Comparison of ENCODE assay signal across 2 cellular contexts in the genomic region with DNA sequence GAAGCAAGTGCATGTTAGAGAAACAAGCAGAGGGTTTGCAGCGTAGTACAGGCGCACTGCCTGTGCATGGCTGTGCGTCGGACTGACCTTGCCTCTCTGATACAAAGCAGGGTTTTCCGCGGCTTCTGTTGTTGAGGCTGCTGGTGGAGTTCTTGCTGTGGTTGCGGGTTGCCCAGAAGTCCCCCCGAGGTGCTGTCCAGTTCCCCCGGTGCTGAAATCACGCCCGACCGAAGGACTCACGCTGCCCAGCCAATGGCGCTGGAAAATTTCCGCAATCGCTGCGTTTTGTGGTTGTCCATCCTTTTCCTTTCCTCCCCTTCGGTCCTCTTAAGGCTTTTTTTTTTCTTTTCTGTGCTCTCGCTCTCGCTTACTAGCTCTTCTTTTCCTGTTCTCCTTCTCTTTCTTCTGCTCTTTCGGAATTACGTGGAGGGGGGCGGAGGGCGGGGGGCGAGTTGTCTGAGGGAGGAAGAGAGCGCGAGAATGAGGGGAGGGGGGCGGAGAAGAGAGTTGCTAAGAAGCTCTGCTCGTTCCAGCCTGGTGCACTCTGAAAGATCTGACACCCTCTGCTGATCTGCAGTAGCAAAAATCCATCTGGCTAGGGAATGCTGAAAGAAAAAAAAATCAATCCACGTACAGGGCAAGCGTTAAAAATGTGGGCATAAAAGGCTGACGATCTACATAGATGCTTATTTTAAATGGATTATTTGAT.
TF ChIP-seq lines count a peak whose summit lies in the region.

A gene with protein sequence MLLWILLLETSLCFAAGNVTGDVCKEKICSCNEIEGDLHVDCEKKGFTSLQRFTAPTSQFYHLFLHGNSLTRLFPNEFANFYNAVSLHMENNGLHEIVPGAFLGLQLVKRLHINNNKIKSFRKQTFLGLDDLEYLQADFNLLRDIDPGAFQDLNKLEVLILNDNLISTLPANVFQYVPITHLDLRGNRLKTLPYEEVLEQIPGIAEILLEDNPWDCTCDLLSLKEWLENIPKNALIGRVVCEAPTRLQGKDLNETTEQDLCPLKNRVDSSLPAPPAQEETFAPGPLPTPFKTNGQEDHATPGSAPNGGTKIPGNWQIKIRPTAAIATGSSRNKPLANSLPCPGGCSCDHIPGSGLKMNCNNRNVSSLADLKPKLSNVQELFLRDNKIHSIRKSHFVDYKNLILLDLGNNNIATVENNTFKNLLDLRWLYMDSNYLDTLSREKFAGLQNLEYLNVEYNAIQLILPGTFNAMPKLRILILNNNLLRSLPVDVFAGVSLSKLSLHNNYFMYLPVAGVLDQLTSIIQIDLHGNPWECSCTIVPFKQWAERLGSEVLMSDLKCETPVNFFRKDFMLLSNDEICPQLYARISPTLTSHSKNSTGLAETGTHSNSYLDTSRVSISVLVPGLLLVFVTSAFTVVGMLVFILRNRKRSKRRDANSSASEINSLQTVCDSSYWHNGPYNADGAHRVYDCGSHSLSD (minus strand): TSS at position 558 of the 709 bp plus-strand sequence. CDS start 967 bp downstream, outside the sequence.

TF ChIP-seq in PFSK-1, 5 proteins besides CTCF, POLR2A, EP300 and RAD21:
- TF ChIP-seq, protein P1, sequence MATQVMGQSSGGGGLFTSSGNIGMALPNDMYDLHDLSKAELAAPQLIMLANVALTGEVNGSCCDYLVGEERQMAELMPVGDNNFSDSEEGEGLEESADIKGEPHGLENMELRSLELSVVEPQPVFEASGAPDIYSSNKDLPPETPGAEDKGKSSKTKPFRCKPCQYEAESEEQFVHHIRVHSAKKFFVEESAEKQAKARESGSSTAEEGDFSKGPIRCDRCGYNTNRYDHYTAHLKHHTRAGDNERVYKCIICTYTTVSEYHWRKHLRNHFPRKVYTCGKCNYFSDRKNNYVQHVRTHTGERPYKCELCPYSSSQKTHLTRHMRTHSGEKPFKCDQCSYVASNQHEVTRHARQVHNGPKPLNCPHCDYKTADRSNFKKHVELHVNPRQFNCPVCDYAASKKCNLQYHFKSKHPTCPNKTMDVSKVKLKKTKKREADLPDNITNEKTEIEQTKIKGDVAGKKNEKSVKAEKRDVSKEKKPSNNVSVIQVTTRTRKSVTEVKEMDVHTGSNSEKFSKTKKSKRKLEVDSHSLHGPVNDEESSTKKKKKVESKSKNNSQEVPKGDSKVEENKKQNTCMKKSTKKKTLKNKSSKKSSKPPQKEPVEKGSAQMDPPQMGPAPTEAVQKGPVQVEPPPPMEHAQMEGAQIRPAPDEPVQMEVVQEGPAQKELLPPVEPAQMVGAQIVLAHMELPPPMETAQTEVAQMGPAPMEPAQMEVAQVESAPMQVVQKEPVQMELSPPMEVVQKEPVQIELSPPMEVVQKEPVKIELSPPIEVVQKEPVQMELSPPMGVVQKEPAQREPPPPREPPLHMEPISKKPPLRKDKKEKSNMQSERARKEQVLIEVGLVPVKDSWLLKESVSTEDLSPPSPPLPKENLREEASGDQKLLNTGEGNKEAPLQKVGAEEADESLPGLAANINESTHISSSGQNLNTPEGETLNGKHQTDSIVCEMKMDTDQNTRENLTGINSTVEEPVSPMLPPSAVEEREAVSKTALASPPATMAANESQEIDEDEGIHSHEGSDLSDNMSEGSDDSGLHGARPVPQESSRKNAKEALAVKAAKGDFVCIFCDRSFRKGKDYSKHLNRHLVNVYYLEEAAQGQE (IDR thresholded peaks at IDR 0.05; ENCODE audit: insufficient read depth in 1 of 2, low read depth in 2 of 2, low read length in 2 of 2): peak; percentile 92 to 95
- TF ChIP-seq TAF1 (IDR thresholded peaks at IDR 0.05; ENCODE audit: borderline replicate concordance, insufficient read depth, low read length): no peak

TF ChIP-seq in H1, 55 proteins besides CTCF, POLR2A, EP300 and RAD21 (continued from another document and continues in another):
- TF ChIP-seq, protein P2, sequence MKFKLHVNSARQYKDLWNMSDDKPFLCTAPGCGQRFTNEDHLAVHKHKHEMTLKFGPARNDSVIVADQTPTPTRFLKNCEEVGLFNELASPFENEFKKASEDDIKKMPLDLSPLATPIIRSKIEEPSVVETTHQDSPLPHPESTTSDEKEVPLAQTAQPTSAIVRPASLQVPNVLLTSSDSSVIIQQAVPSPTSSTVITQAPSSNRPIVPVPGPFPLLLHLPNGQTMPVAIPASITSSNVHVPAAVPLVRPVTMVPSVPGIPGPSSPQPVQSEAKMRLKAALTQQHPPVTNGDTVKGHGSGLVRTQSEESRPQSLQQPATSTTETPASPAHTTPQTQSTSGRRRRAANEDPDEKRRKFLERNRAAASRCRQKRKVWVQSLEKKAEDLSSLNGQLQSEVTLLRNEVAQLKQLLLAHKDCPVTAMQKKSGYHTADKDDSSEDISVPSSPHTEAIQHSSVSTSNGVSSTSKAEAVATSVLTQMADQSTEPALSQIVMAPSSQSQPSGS (IDR thresholded peaks at IDR 0.05; ENCODE audit: low read length): 0 out of 2 replicates have a peak, but pooled peaks have one; percentile 68
- TF ChIP-seq, protein P3, sequence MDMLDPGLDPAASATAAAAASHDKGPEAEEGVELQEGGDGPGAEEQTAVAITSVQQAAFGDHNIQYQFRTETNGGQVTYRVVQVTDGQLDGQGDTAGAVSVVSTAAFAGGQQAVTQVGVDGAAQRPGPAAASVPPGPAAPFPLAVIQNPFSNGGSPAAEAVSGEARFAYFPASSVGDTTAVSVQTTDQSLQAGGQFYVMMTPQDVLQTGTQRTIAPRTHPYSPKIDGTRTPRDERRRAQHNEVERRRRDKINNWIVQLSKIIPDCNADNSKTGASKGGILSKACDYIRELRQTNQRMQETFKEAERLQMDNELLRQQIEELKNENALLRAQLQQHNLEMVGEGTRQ (IDR thresholded peaks at IDR 0.05; ENCODE audit: low read length): no peak
- TF ChIP-seq TCF12 (IDR thresholded peaks at IDR 0.05; ENCODE audit: low read depth, low read length) (no peak), RBBP5 (IDR thresholded peaks at IDR 0.05; ENCODE audit: borderline replicate concordance, low read depth, low read length) (peak; percentile 66), BRCA1 (IDR thresholded peaks at IDR 0.05; ENCODE audit: low read depth, low read length) (0 out of 2 replicates have a peak, but pooled peaks have one; percentile 22), CBX8 (IDR thresholded peaks at IDR 0.05; ENCODE audit: borderline replicate concordance, low read depth, low read length) (no peak), EGR1 (IDR thresholded peaks at IDR 0.05; ENCODE audit: borderline replicate concordance, low read depth, low read length) (no peak), KDM4A (IDR thresholded peaks at IDR 0.05; ENCODE audit: low read depth, low read length, severe bottlenecking) (peak; percentile 28), RXRA (IDR thresholded peaks at IDR 0.05; ENCODE audit: insufficient read depth, low read depth, low read length) (no peak), BCL11A (IDR thresholded peaks at IDR 0.05; ENCODE audit: low read depth in 2 of 2, low read length in 2 of 2) (no peak), KDM5A (IDR thresholded peaks at IDR 0.05; ENCODE audit: low read length) (no peak), CHD2 (IDR thresholded peaks at IDR 0.05; ENCODE audit: low read length) (peak; percentile 27; the same call in 1 of the 2 replicates), PHF8 (conservative IDR thresholded peaks at IDR 0.05; ENCODE audit: low read depth, low read length) (no peak; the same call in 1 of the 2 replicates), SP2 (IDR thresholded peaks at IDR 0.05; ENCODE audit: low read length) (no peak), RFX5 (IDR thresholded peaks at IDR 0.05; ENCODE audit: borderline replicate concordance, low read depth, low read length) (no peak), SP1 (IDR thresholded peaks at IDR 0.05; ENCODE audit: low read depth, low read length) (0 out of 2 replicates have a peak, but pooled peaks have one; percentile 28), ASH2L (IDR thresholded peaks at IDR 0.05; ENCODE audit: low read length) (peak; percentile 99), JUN (IDR thresholded peaks at IDR 0.05; ENCODE audit: low read depth, low read length) (no peak), HDAC2 (IDR thresholded peaks at IDR 0.05; ENCODE audit: borderline replicate concordance in 1 of 2, low read depth in 2 of 2, low read length in 2 of 2) (peak in 1 of 2 experiments; percentile 93; a peak in 3 of 4 replicates), SUZ12 (IDR thresholded peaks at IDR 0.05; ENCODE audit: low read length) (no peak), GTF2F1 (IDR thresholded peaks at IDR 0.05; ENCODE audit: borderline replicate concordance, low read depth, low read length) (no peak), SIRT6 (IDR thresholded peaks at IDR 0.05; ENCODE audit: low read length) (no peak), ZNF274 (IDR thresholded peaks at IDR 0.05; ENCODE audit: borderline replicate concordance, extremely low read depth, low read length) (no peak), CEBPB (IDR thresholded peaks at IDR 0.05; ENCODE audit: low read depth, low read length) (no peak), SP4 (IDR thresholded peaks at IDR 0.05; ENCODE audit: low read length) (no peak), TEAD4 (IDR thresholded peaks at IDR 0.05; ENCODE audit: low read depth, low read length) (no peak), KDM1A (IDR thresholded peaks at IDR 0.05; ENCODE audit: borderline replicate concordance, low read length) (peak; percentile 31; the same call in 1 of the 2 replicates), FOSL1 (IDR thresholded peaks at IDR 0.05; ENCODE audit: insufficient read depth, low read depth, low read length) (no peak), GABPA (IDR thresholded peaks at IDR 0.05; ENCODE audit: borderline replicate concordance, insufficient read depth, low read length) (no peak), BACH1 (IDR thresholded peaks at IDR 0.05; ENCODE audit: low read length) (peak; percentile 61), RNF2 (IDR thresholded peaks at IDR 0.05; ENCODE audit: borderline replicate concordance, low read depth, low read length, missing control alignments, poor library complexity, severe bottlenecking) (no peak), SRF (IDR thresholded peaks at IDR 0.05; ENCODE audit: low read depth, low read length) (no peak), TBP (IDR thresholded peaks at IDR 0.05; ENCODE audit: low read depth, low read length) (no peak), POU5F1 (IDR thresholded peaks at IDR 0.05; ENCODE audit: low read depth, low read length) (no peak)
- TF ChIP-seq, protein P4, sequence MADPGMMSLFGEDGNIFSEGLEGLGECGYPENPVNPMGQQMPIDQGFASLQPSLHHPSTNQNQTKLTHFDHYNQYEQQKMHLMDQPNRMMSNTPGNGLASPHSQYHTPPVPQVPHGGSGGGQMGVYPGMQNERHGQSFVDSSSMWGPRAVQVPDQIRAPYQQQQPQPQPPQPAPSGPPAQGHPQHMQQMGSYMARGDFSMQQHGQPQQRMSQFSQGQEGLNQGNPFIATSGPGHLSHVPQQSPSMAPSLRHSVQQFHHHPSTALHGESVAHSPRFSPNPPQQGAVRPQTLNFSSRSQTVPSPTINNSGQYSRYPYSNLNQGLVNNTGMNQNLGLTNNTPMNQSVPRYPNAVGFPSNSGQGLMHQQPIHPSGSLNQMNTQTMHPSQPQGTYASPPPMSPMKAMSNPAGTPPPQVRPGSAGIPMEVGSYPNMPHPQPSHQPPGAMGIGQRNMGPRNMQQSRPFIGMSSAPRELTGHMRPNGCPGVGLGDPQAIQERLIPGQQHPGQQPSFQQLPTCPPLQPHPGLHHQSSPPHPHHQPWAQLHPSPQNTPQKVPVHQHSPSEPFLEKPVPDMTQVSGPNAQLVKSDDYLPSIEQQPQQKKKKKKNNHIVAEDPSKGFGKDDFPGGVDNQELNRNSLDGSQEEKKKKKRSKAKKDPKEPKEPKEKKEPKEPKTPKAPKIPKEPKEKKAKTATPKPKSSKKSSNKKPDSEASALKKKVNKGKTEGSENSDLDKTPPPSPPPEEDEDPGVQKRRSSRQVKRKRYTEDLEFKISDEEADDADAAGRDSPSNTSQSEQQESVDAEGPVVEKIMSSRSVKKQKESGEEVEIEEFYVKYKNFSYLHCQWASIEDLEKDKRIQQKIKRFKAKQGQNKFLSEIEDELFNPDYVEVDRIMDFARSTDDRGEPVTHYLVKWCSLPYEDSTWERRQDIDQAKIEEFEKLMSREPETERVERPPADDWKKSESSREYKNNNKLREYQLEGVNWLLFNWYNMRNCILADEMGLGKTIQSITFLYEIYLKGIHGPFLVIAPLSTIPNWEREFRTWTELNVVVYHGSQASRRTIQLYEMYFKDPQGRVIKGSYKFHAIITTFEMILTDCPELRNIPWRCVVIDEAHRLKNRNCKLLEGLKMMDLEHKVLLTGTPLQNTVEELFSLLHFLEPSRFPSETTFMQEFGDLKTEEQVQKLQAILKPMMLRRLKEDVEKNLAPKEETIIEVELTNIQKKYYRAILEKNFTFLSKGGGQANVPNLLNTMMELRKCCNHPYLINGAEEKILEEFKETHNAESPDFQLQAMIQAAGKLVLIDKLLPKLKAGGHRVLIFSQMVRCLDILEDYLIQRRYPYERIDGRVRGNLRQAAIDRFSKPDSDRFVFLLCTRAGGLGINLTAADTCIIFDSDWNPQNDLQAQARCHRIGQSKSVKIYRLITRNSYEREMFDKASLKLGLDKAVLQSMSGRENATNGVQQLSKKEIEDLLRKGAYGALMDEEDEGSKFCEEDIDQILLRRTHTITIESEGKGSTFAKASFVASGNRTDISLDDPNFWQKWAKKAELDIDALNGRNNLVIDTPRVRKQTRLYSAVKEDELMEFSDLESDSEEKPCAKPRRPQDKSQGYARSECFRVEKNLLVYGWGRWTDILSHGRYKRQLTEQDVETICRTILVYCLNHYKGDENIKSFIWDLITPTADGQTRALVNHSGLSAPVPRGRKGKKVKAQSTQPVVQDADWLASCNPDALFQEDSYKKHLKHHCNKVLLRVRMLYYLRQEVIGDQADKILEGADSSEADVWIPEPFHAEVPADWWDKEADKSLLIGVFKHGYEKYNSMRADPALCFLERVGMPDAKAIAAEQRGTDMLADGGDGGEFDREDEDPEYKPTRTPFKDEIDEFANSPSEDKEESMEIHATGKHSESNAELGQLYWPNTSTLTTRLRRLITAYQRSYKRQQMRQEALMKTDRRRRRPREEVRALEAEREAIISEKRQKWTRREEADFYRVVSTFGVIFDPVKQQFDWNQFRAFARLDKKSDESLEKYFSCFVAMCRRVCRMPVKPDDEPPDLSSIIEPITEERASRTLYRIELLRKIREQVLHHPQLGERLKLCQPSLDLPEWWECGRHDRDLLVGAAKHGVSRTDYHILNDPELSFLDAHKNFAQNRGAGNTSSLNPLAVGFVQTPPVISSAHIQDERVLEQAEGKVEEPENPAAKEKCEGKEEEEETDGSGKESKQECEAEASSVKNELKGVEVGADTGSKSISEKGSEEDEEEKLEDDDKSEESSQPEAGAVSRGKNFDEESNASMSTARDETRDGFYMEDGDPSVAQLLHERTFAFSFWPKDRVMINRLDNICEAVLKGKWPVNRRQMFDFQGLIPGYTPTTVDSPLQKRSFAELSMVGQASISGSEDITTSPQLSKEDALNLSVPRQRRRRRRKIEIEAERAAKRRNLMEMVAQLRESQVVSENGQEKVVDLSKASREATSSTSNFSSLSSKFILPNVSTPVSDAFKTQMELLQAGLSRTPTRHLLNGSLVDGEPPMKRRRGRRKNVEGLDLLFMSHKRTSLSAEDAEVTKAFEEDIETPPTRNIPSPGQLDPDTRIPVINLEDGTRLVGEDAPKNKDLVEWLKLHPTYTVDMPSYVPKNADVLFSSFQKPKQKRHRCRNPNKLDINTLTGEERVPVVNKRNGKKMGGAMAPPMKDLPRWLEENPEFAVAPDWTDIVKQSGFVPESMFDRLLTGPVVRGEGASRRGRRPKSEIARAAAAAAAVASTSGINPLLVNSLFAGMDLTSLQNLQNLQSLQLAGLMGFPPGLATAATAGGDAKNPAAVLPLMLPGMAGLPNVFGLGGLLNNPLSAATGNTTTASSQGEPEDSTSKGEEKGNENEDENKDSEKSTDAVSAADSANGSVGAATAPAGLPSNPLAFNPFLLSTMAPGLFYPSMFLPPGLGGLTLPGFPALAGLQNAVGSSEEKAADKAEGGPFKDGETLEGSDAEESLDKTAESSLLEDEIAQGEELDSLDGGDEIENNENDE (IDR thresholded peaks at IDR 0.05; ENCODE audit: insufficient replicate concordance, low read length): peak; percentile 48
- TF ChIP-seq, protein P5, sequence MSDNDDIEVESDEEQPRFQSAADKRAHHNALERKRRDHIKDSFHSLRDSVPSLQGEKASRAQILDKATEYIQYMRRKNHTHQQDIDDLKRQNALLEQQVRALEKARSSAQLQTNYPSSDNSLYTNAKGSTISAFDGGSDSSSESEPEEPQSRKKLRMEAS (IDR thresholded peaks at IDR 0.05): peak; percentile 74
